In genomic region chr13:27960362-27961226, GRCh38 we compare ENCODE assay signal across 8 cellular contexts. TPM values are rescaled to one million over a fixed set of nuclear protein-coding genes. Genes with fewer than 3 reads are reported as not detected.
DNase-seq lines count a peak whose midpoint lies in the region; ATAC-seq and TF ChIP-seq lines count a peak whose summit lies in the region.

No MANE protein-coding gene starts in this region.

- CTCF ChIA-PET in HCT116 (lab: Charles Lee), result no interaction called here

- H3K36me3 ChIP-seq in HCT116 (ENCODE audit: control insufficient read depth in 1 of 2, insufficient read depth in 2 of 2, low read length in 2 of 2) (peaks cover 0 to 4% of the 10 kb centered on the region in 2 experiments; a peak in 1 of 4 replicates), mesodermal cell (ENCODE audit: control insufficient read depth, insufficient read depth, low read length) (no peaks in the 10 kb centered on the region)

- H3K27me3 ChIP-seq in HCT116 (ENCODE audit: insufficient read depth, low read length), result no peaks in the 10 kb centered on the region

- no peak overlapping the region for H3K4me3 ChIP-seq in HCT116 (replicated peaks in 1 of 2; ENCODE audit: low read depth in 1 of 2, low read length in 2 of 2)
- peak overlapping the region; percentile 24 for H3K4me3 ChIP-seq in mesodermal cell (ENCODE audit: extremely low read depth, insufficient read depth, low read length, poor library complexity, severe bottlenecking)

- peak overlapping the region; percentile 37 for H3K4me2 ChIP-seq in HCT116 (ENCODE audit: low read length)

- H3K9me3 ChIP-seq in HCT116 (ENCODE audit: control insufficient read depth in 1 of 2, insufficient read depth in 1 of 2, low read depth in 1 of 2, low read length in 2 of 2) (no peaks in the 10 kb centered on the region), mesodermal cell (ENCODE audit: control insufficient read depth, low read length) (no peaks in the 10 kb centered on the region)

- intact Hi-C loops in HCT116 (cut with micrococcal nuclease), result no loop called here

- ATAC-seq in HCT116, result peak; percentile 87
- no peak for ATAC-seq in GM21515 (IDR thresholded peaks at IDR 0.05; ENCODE audit: unreplicated experiment)
- no peak for ATAC-seq in HG03571 (IDR thresholded peaks at IDR 0.05; ENCODE audit: unreplicated experiment)
- no peak for ATAC-seq in GM19455 (IDR thresholded peaks at IDR 0.05; ENCODE audit: unreplicated experiment)

- H4K20me1 ChIP-seq in HCT116 (ENCODE audit: insufficient read depth), result no peaks in the 10 kb centered on the region

- RAD21 ChIA-PET in HCT116 (lab: Charles Lee; ENCODE audit: low non-redundant PET in 1 of 2, low total read pairs in 2 of 2, uncharacterized antibody in 2 of 2, unreplicated experiment in 2 of 2), result no interaction called here

- POLR2A ChIA-PET in HCT116 (lab: Charles Lee), result no interaction called here

- peak; percentile 27 to 55 (median 48); a peak in 5 of 6 replicates for TF ChIP-seq CTCF in HCT116 (IDR thresholded peaks at IDR 0.05 in 2 of 3, conservative IDR thresholded peaks at IDR 0.05 in 1 of 3; ENCODE audit: borderline replicate concordance in 1 of 3, insufficient read depth in 1 of 3, low read depth in 2 of 3, low read length in 2 of 3)

- peak; percentile 43 for TF ChIP-seq RAD21 in HCT116 (IDR thresholded peaks at IDR 0.05; ENCODE audit: low read depth)

- no peak overlapping the region for H3K27ac ChIP-seq in HCT116 (ENCODE audit: low read depth, low read length)
- H3K27ac ChIP-seq in mesodermal cell (ENCODE audit: low read depth, low read length, severe bottlenecking), result no peak overlapping the region

- DNase-seq in COR-L47 (lab: John Stamatoyannopoulos, UW) (peak; percentile 54), HCT116 (ENCODE audit: low read depth, low spot score) (no peak), RPMI7951 (ENCODE audit: low read depth) (peak; percentile 18), ecto neural progenitor cell (ENCODE audit: low spot score) (peak; percentile 85)

- peaks cover 3 to 6% of the 10 kb centered on the region in 2 experiments; a peak in 1 of 4 replicates for H3K4me1 ChIP-seq in HCT116 (ENCODE audit: control insufficient read depth in 1 of 2, insufficient read depth in 2 of 2, low read length in 2 of 2)
- H3K4me1 ChIP-seq in mesodermal cell (ENCODE audit: control insufficient read depth, insufficient read depth, low read length, poor library complexity, severe bottlenecking), result peaks cover 17% of the 10 kb centered on the region

- no peak for TF ChIP-seq POLR2A in HCT116 (IDR thresholded peaks at IDR 0.05; ENCODE audit: borderline replicate concordance, extremely low read depth, insufficient read depth, insufficient read length)

- H3K79me2 ChIP-seq in HCT116 (ENCODE audit: insufficient read depth, low read length), result peaks cover 10% of the 10 kb centered on the region

- BruUV-seq in HCT116 (replicated peaks; lab: Mats Ljungman, UMichigan), result no TSS peak

- 0 out of 2 replicates have a peak overlapping the region, but pooled peaks have one; percentile 0 for H3K9ac ChIP-seq in HCT116 (ENCODE audit: low read length)

- no peaks in the 10 kb centered on the region for H3K9me2 ChIP-seq in HCT116 (ENCODE audit: insufficient read depth)

- 2 to 3% methylated on average over 55 to 66 of the region's 73 CpGs for WGBS in mesodermal cell (ENCODE audit: insufficient coverage in 2 of 2), 2 experiments

- H2AFZ ChIP-seq in HCT116 (ENCODE audit: low read depth, low read length, poor library complexity, severe bottlenecking), result no peak overlapping the region

TF ChIP-seq in HCT116, 20 proteins besides CTCF, POLR2A, EP300 and RAD21:
- TF ChIP-seq ATF3 (IDR thresholded peaks at IDR 0.05) (no peak), YY1 (IDR thresholded peaks at IDR 0.05; ENCODE audit: extremely low read depth, insufficient replicate concordance, low read depth, low read length) (no peak), ZNF274 (IDR thresholded peaks at IDR 0.05; ENCODE audit: low read depth, low read length) (no peak), SP1 (IDR thresholded peaks at IDR 0.05; ENCODE audit: low read depth) (no peak), SRF (IDR thresholded peaks at IDR 0.05; ENCODE audit: low read depth) (no peak), POLR2AphosphoS5 (IDR thresholded peaks at IDR 0.05; ENCODE audit: low read depth, low read length) (no peak), FOSL1 (IDR thresholded peaks at IDR 0.05; ENCODE audit: low read depth) (no peak), JUND (IDR thresholded peaks at IDR 0.05) (no peak)
- TF ChIP-seq, protein P1, sequence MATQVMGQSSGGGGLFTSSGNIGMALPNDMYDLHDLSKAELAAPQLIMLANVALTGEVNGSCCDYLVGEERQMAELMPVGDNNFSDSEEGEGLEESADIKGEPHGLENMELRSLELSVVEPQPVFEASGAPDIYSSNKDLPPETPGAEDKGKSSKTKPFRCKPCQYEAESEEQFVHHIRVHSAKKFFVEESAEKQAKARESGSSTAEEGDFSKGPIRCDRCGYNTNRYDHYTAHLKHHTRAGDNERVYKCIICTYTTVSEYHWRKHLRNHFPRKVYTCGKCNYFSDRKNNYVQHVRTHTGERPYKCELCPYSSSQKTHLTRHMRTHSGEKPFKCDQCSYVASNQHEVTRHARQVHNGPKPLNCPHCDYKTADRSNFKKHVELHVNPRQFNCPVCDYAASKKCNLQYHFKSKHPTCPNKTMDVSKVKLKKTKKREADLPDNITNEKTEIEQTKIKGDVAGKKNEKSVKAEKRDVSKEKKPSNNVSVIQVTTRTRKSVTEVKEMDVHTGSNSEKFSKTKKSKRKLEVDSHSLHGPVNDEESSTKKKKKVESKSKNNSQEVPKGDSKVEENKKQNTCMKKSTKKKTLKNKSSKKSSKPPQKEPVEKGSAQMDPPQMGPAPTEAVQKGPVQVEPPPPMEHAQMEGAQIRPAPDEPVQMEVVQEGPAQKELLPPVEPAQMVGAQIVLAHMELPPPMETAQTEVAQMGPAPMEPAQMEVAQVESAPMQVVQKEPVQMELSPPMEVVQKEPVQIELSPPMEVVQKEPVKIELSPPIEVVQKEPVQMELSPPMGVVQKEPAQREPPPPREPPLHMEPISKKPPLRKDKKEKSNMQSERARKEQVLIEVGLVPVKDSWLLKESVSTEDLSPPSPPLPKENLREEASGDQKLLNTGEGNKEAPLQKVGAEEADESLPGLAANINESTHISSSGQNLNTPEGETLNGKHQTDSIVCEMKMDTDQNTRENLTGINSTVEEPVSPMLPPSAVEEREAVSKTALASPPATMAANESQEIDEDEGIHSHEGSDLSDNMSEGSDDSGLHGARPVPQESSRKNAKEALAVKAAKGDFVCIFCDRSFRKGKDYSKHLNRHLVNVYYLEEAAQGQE (IDR thresholded peaks at IDR 0.05; ENCODE audit: low read depth), result no peak
- TF ChIP-seq, protein P2, sequence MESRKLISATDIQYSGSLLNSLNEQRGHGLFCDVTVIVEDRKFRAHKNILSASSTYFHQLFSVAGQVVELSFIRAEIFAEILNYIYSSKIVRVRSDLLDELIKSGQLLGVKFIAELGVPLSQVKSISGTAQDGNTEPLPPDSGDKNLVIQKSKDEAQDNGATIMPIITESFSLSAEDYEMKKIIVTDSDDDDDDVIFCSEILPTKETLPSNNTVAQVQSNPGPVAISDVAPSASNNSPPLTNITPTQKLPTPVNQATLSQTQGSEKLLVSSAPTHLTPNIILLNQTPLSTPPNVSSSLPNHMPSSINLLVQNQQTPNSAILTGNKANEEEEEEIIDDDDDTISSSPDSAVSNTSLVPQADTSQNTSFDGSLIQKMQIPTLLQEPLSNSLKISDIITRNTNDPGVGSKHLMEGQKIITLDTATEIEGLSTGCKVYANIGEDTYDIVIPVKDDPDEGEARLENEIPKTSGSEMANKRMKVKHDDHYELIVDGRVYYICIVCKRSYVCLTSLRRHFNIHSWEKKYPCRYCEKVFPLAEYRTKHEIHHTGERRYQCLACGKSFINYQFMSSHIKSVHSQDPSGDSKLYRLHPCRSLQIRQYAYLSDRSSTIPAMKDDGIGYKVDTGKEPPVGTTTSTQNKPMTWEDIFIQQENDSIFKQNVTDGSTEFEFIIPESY (IDR thresholded peaks at IDR 0.05; ENCODE audit: extremely low read depth, insufficient replicate concordance, low read length), result no peak

RNA-seq across cellular contexts. Expression of gene CDX2, which starts 8.5 kb away (rescaled TPM):
- total RNA-seq in HCT116 (2021; ENCODE audit: unreplicated experiment), result 12.5 TPM
- polyA plus RNA-seq in HCT116 (2012), result 10.4 and 11.8 TPM in 2 replicates
- total RNA-seq in RPMI7951 (2014; rRNA removed; shearing (Covaris generic)), result not detected in 2 replicates
- 16.1 TPM for polyA plus RNA-seq in mesodermal cell (2013, experiment 1 of 2)
- 22.0 TPM for polyA plus RNA-seq in mesodermal cell (2013, experiment 2 of 2)

RNA-seq across cellular contexts. Expression of gene URAD, which starts 27.9 kb away (rescaled TPM):
- not detected for total RNA-seq in HCT116 (2021; ENCODE audit: unreplicated experiment)
- polyA plus RNA-seq in HCT116 (2012), result not detected in 2 replicates
- total RNA-seq in RPMI7951 (2014; rRNA removed; shearing (Covaris generic)), result not detected in 2 replicates
- polyA plus RNA-seq in mesodermal cell (2013, experiment 1 of 2), result 3.4 TPM
- 4.1 TPM for polyA plus RNA-seq in mesodermal cell (2013, experiment 2 of 2)

RNA-seq across cellular contexts. Expression of gene PDX1, which starts 40.8 kb away (rescaled TPM):
- total RNA-seq in HCT116 (2021; ENCODE audit: unreplicated experiment), result 1.7 TPM
- 0.31 and 0.82 TPM in 2 replicates for polyA plus RNA-seq in HCT116 (2012)
- not detected in 2 replicates for total RNA-seq in RPMI7951 (2014; rRNA removed; shearing (Covaris generic))
- polyA plus RNA-seq in mesodermal cell (2013, experiment 1 of 2), result not detected
- polyA plus RNA-seq in mesodermal cell (2013, experiment 2 of 2), result not detected

Comparison
In these comparisons a context has a peak if more than half of its experiments do, and no peak if none do; other contexts are left out.
1. RNA of gene CDX2, which starts 8.5 kb away (total RNA-seq): 12.5 TPM in HCT116 (single experiment); not detected in RPMI7951; every median in the first group is over 10 times any median in the second.